In the genomic region with DNA sequence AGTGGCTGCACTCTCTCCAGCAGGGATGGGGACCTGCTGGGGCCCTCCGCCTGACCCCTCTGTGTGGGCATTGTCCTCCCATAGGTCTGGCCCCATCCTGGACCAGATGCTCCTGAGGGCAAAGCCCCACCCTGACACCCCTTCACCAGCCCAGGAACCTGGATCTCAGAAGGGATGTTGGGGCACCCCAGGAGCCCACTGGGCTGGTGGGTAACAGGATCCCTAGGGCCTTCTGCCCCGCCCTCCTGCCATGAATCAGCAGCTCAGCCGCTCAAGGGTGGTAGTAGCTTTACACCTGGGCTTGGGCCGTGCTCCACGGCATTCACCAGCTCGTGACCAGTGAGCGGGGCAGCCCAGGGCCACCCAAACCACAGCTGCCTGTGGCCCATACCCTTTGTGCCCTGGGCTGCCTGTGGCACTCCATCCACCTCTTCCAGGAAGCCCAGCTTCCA, we compare ENCODE assay signal across 10 cellular contexts. TPM values are rescaled to one million over a fixed set of nuclear protein-coding genes. Genes with fewer than 3 reads are reported as not detected.
A peak's percentile ranks its signal among the peaks of the same experiment; 100 is the strongest.
DNase-seq lines count a peak whose midpoint lies in the region; ATAC-seq and TF ChIP-seq lines count a peak whose summit lies in the region.
"Had no signal": no experiment of that assay in that cellular context is flagged by ENCODE, and none has a peak within 500 bp of the region (broad histone marks: within the 10 kb centered on the region; RNA-seq: fewer than 3 reads in every experiment).

No MANE protein-coding gene starts in this region.

- H3K4me3 Mint-ChIP-seq in dendritic cell treated with granulocyte-macrophage colony-stimulating factor and Interleukin-4, amounts not matched to agents 40 ng/mL and 50 ng/mL, for 4 days = peak overlapping the region; percentile 35
- peak overlapping the region; percentile 75 to 81 for H3K4me3 Mint-ChIP-seq in stimulated activated naive B cell treated with anti-CD40 and anti-IgM and Interleukin-4, amounts not matched to agents 10 μg/mL and 1 μg/mL and 100 μg/mL, for 72 hours

- ATAC-seq in heart right ventricle (no peak), HG02970 (IDR thresholded peaks at IDR 0.05; ENCODE audit: low FRiP score, unreplicated experiment) (no peak)
- peak; percentile 47 to 53 for ATAC-seq in stimulated activated naive B cell treated with anti-CD40 and anti-IgM and Interleukin-4, amounts not matched to agents 10 μg/mL and 1 μg/mL and 100 μg/mL, for 72 hours (replicated peaks)

- H3K4me1 Mint-ChIP-seq in dendritic cell treated with granulocyte-macrophage colony-stimulating factor and Interleukin-4, amounts not matched to agents 40 ng/mL and 50 ng/mL, for 4 days (ENCODE audit: low read depth) = peaks cover 18% of the 10 kb centered on the region
- H3K4me1 Mint-ChIP-seq in stimulated activated naive B cell treated with anti-CD40 and anti-IgM and Interleukin-4, amounts not matched to agents 10 μg/mL and 1 μg/mL and 100 μg/mL, for 72 hours = peaks cover 24 to 36% of the 10 kb centered on the region in 2 donors

- H3K79me2 ChIP-seq in OCI-LY7 (ENCODE audit: insufficient read depth, low read depth, low read length) = peaks cover 15% of the 10 kb centered on the region

- 70 to 75% methylated on average over 7 of the region's 7 CpGs for WGBS in heart right ventricle, 2 donors

- no peaks in the 10 kb centered on the region for H3K9me3 ChIP-seq in left ventricle myocardium inferior (replicated peaks)
- H3K9me3 ChIP-seq in heart right ventricle = no peaks in the 10 kb centered on the region
- no peaks in the 10 kb centered on the region for H3K9me3 ChIP-seq in OCI-LY7 (ENCODE audit: low read length)
- no peaks in the 10 kb centered on the region for H3K9me3 ChIP-seq in colonic mucosa

- no peaks in the 10 kb centered on the region for H3K9me2 ChIP-seq in OCI-LY7 (ENCODE audit: insufficient read depth, low read length)

- TF ChIP-seq CTCF in left ventricle myocardium inferior (IDR thresholded peaks at IDR 0.05; ENCODE audit: borderline replicate concordance) = no peak
- no peak for TF ChIP-seq CTCF in heart right ventricle (IDR thresholded peaks at IDR 0.05)
- TF ChIP-seq CTCF in OCI-LY7 (conservative IDR thresholded peaks at IDR 0.05; ENCODE audit: low read length) = no peak
- TF ChIP-seq CTCF in colonic mucosa (IDR thresholded peaks at IDR 0.05) = no peak

- DNase-seq in left ventricle myocardium inferior = no peak
- DNase-seq in heart right ventricle = no peak
- peak; percentile 68 for DNase-seq in OCI-LY7 (ENCODE audit: low spot score)
- no peak for DNase-seq in stimulated activated naive B cell treated with anti-CD40 and anti-IgM and Interleukin-4, amounts not matched to agents 10 μg/mL and 1 μg/mL and 100 μg/mL, for 72 hours
- DNase-seq in NCI-H187 (lab: John Stamatoyannopoulos, UW) = no peak
- DNase-seq in colonic mucosa = no peak
- DNase-seq: GF-D8; stimulated activated CD4-positive, alpha-beta T cell treated with anti-CD3 and anti-CD28 coated beads, Interleukin-4, amount 100 ng/mL, for 1 hour had no signal

- CTCF ChIA-PET in OCI-LY7 (lab: Charles Lee; ENCODE audit: unreplicated experiment) = interaction anchor here (0.6 kb wide), 1 partner anchor 14 kb away, joined by 6 read pairs; no protein-coding TSS in a partner anchor

- POLR2A ChIA-PET in OCI-LY7 (lab: Charles Lee) = no interaction called here

- no peak overlapping the region for H2AFZ ChIP-seq in OCI-LY7 (ENCODE audit: low read length)

- no peak overlapping the region for H3K27ac Mint-ChIP-seq in dendritic cell treated with granulocyte-macrophage colony-stimulating factor and Interleukin-4, amounts not matched to agents 40 ng/mL and 50 ng/mL, for 4 days
- peak overlapping the region; percentile 62 for H3K27ac Mint-ChIP-seq in stimulated activated naive B cell treated with anti-CD40 and anti-IgM and Interleukin-4, amounts not matched to agents 10 μg/mL and 1 μg/mL and 100 μg/mL, for 72 hours

- H3K27ac ChIP-seq in left ventricle myocardium inferior (replicated peaks) (peak overlapping the region; percentile 76), heart right ventricle (peak overlapping the region in 3 of 10 donors; percentile 48 to 76 (median 67)), OCI-LY7 (ENCODE audit: low read depth, low read length, poor library complexity, severe bottlenecking) (peak overlapping the region; percentile 63), colonic mucosa (no peak overlapping the region)

- H3K4me1 ChIP-seq in left ventricle myocardium inferior (peaks cover 53% of the 10 kb centered on the region), heart right ventricle (peaks cover 10 to 55% (median 25%) of the 10 kb centered on the region in 9 donors), OCI-LY7 (ENCODE audit: insufficient read depth, low read length, poor library complexity, severe bottlenecking) (peaks cover 25% of the 10 kb centered on the region), colonic mucosa (no peaks in the 10 kb centered on the region)

- no peaks in the 10 kb centered on the region for H3K9me3 Mint-ChIP-seq in dendritic cell treated with granulocyte-macrophage colony-stimulating factor and Interleukin-4, amounts not matched to agents 40 ng/mL and 50 ng/mL, for 4 days
- no peaks in the 10 kb centered on the region for H3K9me3 Mint-ChIP-seq in stimulated activated naive B cell treated with anti-CD40 and anti-IgM and Interleukin-4, amounts not matched to agents 10 μg/mL and 1 μg/mL and 100 μg/mL, for 72 hours

- peak overlapping the region in 1 of 2 donors; percentile 50 for H3K9ac ChIP-seq in colonic mucosa (ENCODE audit: low read depth in 2 of 2, low read length in 2 of 2)

- H3K27me3 ChIP-seq in left ventricle myocardium inferior (ENCODE audit: low read depth) = peaks cover 11% of the 10 kb centered on the region
- H3K27me3 ChIP-seq in heart right ventricle = peaks cover 0 to 46% (median 0%) of the 10 kb centered on the region in 7 donors
- H3K27me3 ChIP-seq in colonic mucosa = peaks cover 24% of the 10 kb centered on the region

- intact Hi-C loops in left ventricle myocardium inferior (cut with micrococcal nuclease) (no loop called here), heart right ventricle (cut with DNase I) (no loop called here), OCI-LY7 (cut with micrococcal nuclease; ENCODE audit: unreplicated experiment) (no loop called here), colonic mucosa (cut with DNase I) (no loop called here)
- intact Hi-C loops in dendritic cell treated with granulocyte-macrophage colony-stimulating factor and Interleukin-4, amounts not matched to agents 40 ng/mL and 50 ng/mL, for 4 days (cut with micrococcal nuclease) = no loop called here

- peaks cover 85% of the 10 kb centered on the region for H3K27me3 Mint-ChIP-seq in dendritic cell treated with granulocyte-macrophage colony-stimulating factor and Interleukin-4, amounts not matched to agents 40 ng/mL and 50 ng/mL, for 4 days
- peaks cover 23 to 46% of the 10 kb centered on the region in 2 donors for H3K27me3 Mint-ChIP-seq in stimulated activated naive B cell treated with anti-CD40 and anti-IgM and Interleukin-4, amounts not matched to agents 10 μg/mL and 1 μg/mL and 100 μg/mL, for 72 hours

- H3K36me3 Mint-ChIP-seq in dendritic cell treated with granulocyte-macrophage colony-stimulating factor and Interleukin-4, amounts not matched to agents 40 ng/mL and 50 ng/mL, for 4 days (ENCODE audit: low read depth) = no peaks in the 10 kb centered on the region
- peaks cover 0 to 3% of the 10 kb centered on the region in 2 donors for H3K36me3 Mint-ChIP-seq in stimulated activated naive B cell treated with anti-CD40 and anti-IgM and Interleukin-4, amounts not matched to agents 10 μg/mL and 1 μg/mL and 100 μg/mL, for 72 hours

- H3K4me2 ChIP-seq in OCI-LY7 (ENCODE audit: low read length) = peak overlapping the region; percentile 83

- H3K36me3 ChIP-seq in left ventricle myocardium inferior = no peaks in the 10 kb centered on the region
- peaks cover 0 to 10% (median 0%) of the 10 kb centered on the region in 9 donors for H3K36me3 ChIP-seq in heart right ventricle
- peaks cover 7% of the 10 kb centered on the region; the same call in 1 of the 2 replicates for H3K36me3 ChIP-seq in OCI-LY7 (ENCODE audit: insufficient read depth, low read length)
- H3K36me3 ChIP-seq in colonic mucosa = no peaks in the 10 kb centered on the region

- BruUV-seq in OCI-LY7 (replicated peaks; lab: Mats Ljungman, UMichigan) = no TSS peak

- H3K4me3 ChIP-seq in left ventricle myocardium inferior = peak overlapping the region; percentile 71
- H3K4me3 ChIP-seq in heart right ventricle = no peak overlapping the region
- H3K4me3 ChIP-seq in OCI-LY7 (ENCODE audit: low read depth, low read length, poor library complexity, severe bottlenecking) = peak overlapping the region; percentile 83
- H3K4me3 ChIP-seq in colonic mucosa = no peak overlapping the region

- H4K20me1 ChIP-seq in OCI-LY7 (ENCODE audit: insufficient read depth, low read length) = no peaks in the 10 kb centered on the region

RNA-seq across cellular contexts. Expression of a gene that starts 1.0 kb away (rescaled TPM):
- total RNA-seq in left ventricle myocardium inferior (17.2 TPM), heart right ventricle (10 to 100 TPM; 10.6 to 21.9 (median 16.1) TPM), OCI-LY7 (2022) (84.9 and 90.1 TPM in 2 replicates), colonic mucosa (1 to 10 TPM; 2.0 to 2.6 TPM)
- polyA plus RNA-seq in heart right ventricle = 10 to 100 TPM; 14.8 to 23.0 TPM
- total RNA-seq in OCI-LY7 (2014; rRNA removed; shearing (Covaris generic)) = 90.8 and 93.6 TPM in 2 replicates

RNA-seq across cellular contexts. Expression of a gene that starts 7.7 kb away (rescaled TPM):
- total RNA-seq in left ventricle myocardium inferior (7.8 TPM), heart right ventricle (10 to 100 TPM in 2 of 10 donors, 1 to 10 TPM in 8; 4.3 to 11.3 (median 7.1) TPM), OCI-LY7 (2022) (18.6 and 19.7 TPM in 2 replicates), colonic mucosa (1 to 10 TPM; 1.3 to 1.9 TPM)
- polyA plus RNA-seq in heart right ventricle = 10 to 100 TPM; 11.6 to 18.0 TPM
- total RNA-seq in OCI-LY7 (2014; rRNA removed; shearing (Covaris generic)) = 12.0 and 13.0 TPM in 2 replicates

RNA-seq across cellular contexts. Expression of a gene that starts 11.4 kb away (rescaled TPM):
- 13.6 TPM for total RNA-seq in left ventricle myocardium inferior
- total RNA-seq in heart right ventricle = 10 to 100 TPM in 6 of 10 donors, 1 to 10 TPM in 4; 7.1 to 16.7 (median 10.3) TPM
- polyA plus RNA-seq in heart right ventricle = 10 to 100 TPM in 1 of 2 donors, 1 to 10 TPM in 1; 7.9 to 20.3 TPM
- 47.4 and 49.4 TPM in 2 replicates for total RNA-seq in OCI-LY7 (2014; rRNA removed; shearing (Covaris generic))
- total RNA-seq in OCI-LY7 (2022) = 74.6 and 74.9 TPM in 2 replicates
- total RNA-seq in colonic mucosa = 10 to 100 TPM; 40.5 to 59.1 TPM

RNA-seq across cellular contexts. Expression of a gene that starts 17.7 kb away (rescaled TPM):
- 18.3 TPM for total RNA-seq in left ventricle myocardium inferior
- total RNA-seq in heart right ventricle = 10 to 100 TPM; 15.5 to 23.3 (median 18.5) TPM
- polyA plus RNA-seq in heart right ventricle = 10 to 100 TPM; 14.2 to 40.7 TPM
- 52.8 and 57.7 TPM in 2 replicates for total RNA-seq in OCI-LY7 (2014; rRNA removed; shearing (Covaris generic))
- total RNA-seq in OCI-LY7 (2022) = 63.2 and 68.8 TPM in 2 replicates
- total RNA-seq in colonic mucosa = 10 to 100 TPM; 19.2 to 33.4 TPM

RNA-seq across cellular contexts. Expression of a gene that starts 45.0 kb away (rescaled TPM):
- total RNA-seq in left ventricle myocardium inferior (50.2 TPM), heart right ventricle (100 to 1,000 TPM in 1 of 10 donors, 10 to 100 TPM in 9; 43.0 to 101 (median 57.8) TPM), OCI-LY7 (2022) (38.9 and 39.2 TPM in 2 replicates), colonic mucosa (100 to 1,000 TPM; 270 to 339 TPM)
- polyA plus RNA-seq in heart right ventricle = 10 to 100 TPM; 33.5 to 71.0 TPM
- 10.7 and 13.6 TPM in 2 replicates for total RNA-seq in OCI-LY7 (2014; rRNA removed; shearing (Covaris generic))

Comparison
In these comparisons a context has a peak if more than half of its experiments do, and no peak if none do; other contexts are left out.
1. H3K4me3 ChIP-seq: peak in left ventricle myocardium inferior (single experiment) and OCI-LY7 (single experiment); none in heart right ventricle (0 of 10) and colonic mucosa (single experiment).
2. ATAC-seq: peak in stimulated activated naive B cell treated with anti-CD40 and anti-IgM and Interleukin-4, amounts not matched to agents 10 μg/mL and 1 μg/mL and 100 μg/mL, for 72 hours (2 of 2); none in heart right ventricle (0 of 8) and HG02970 (single experiment).